ENCODE assay signal across 1 cellular context in genomic region chr7:30284298-30285066, GRCh38.
TF ChIP-seq lines count a peak whose summit lies in the region.

TSS of gene ZNRF2 (plus strand) at chr7:30284597. CDS start at chr7:30285358, 761 bp downstream.

TF ChIP-seq in HepG2, 621 proteins besides CTCF, POLR2A, EP300 and RAD21 (continued from another document and continues in another):
- TF ChIP-seq, protein P1, sequence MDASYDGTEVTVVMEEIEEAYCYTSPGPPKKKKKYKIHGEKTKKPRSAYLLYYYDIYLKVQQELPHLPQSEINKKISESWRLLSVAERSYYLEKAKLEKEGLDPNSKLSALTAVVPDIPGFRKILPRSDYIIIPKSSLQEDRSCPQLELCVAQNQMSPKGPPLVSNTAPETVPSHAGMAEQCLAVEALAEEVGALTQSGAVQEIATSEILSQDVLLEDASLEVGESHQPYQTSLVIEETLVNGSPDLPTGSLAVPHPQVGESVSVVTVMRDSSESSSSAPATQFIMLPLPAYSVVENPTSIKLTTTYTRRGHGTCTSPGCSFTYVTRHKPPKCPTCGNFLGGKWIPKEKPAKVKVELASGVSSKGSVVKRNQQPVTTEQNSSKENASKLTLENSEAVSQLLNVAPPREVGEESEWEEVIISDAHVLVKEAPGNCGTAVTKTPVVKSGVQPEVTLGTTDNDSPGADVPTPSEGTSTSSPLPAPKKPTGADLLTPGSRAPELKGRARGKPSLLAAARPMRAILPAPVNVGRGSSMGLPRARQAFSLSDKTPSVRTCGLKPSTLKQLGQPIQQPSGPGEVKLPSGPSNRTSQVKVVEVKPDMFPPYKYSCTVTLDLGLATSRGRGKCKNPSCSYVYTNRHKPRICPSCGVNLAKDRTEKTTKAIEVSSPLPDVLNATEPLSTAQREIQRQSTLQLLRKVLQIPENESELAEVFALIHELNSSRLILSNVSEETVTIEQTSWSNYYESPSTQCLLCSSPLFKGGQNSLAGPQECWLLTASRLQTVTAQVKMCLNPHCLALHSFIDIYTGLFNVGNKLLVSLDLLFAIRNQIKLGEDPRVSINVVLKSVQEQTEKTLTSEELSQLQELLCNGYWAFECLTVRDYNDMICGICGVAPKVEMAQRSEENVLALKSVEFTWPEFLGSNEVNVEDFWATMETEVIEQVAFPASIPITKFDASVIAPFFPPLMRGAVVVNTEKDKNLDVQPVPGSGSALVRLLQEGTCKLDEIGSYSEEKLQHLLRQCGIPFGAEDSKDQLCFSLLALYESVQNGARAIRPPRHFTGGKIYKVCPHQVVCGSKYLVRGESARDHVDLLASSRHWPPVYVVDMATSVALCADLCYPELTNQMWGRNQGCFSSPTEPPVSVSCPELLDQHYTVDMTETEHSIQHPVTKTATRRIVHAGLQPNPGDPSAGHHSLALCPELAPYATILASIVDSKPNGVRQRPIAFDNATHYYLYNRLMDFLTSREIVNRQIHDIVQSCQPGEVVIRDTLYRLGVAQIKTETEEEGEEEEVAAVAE (CRISPR knock-in tag; IDR thresholded peaks at IDR 0.05; ENCODE audit: borderline replicate concordance), result peak; percentile 98
- TF ChIP-seq ZBTB20 (CRISPR knock-in tag; IDR thresholded peaks at IDR 0.05; ENCODE audit: borderline replicate concordance, low read depth) (0 out of 2 replicates have a peak, but pooled peaks have one; percentile 49), ZNF781 (CRISPR knock-in tag; IDR thresholded peaks at IDR 0.05; ENCODE audit: borderline replicate concordance, not compliant biosample characterization) (no peak), RFX3 (CRISPR knock-in tag; IDR thresholded peaks at IDR 0.05) (no peak), FOXJ3 (CRISPR knock-in tag; IDR thresholded peaks at IDR 0.05; ENCODE audit: borderline replicate concordance) (no peak), HNRNPUL1 (IDR thresholded peaks at IDR 0.05; ENCODE audit: low read depth, low read length) (no peak), MAFG (CRISPR knock-in tag; IDR thresholded peaks at IDR 0.05) (no peak), ZSCAN29 (CRISPR knock-in tag; conservative IDR thresholded peaks at IDR 0.05) (peak; percentile 60; the same call in 1 of the 2 replicates), HHEX (CRISPR knock-in tag; IDR thresholded peaks at IDR 0.05) (no peak), SIN3B (IDR thresholded peaks at IDR 0.05; ENCODE audit: low read length) (no peak), NFE2L1 (CRISPR knock-in tag; IDR thresholded peaks at IDR 0.05; ENCODE audit: borderline replicate concordance) (no peak), FOXA1 (IDR thresholded peaks at IDR 0.05) (no peak), FOXA1 (CRISPR knock-in tag; IDR thresholded peaks at IDR 0.05) (no peak), ZNF256 (CRISPR knock-in tag; conservative IDR thresholded peaks at IDR 0.05) (no peak), POLR2AphosphoS2 (IDR thresholded peaks at IDR 0.05; ENCODE audit: low read depth, low read length) (no peak), DPF2 (CRISPR knock-in tag; IDR thresholded peaks at IDR 0.05; ENCODE audit: borderline replicate concordance, low read depth) (no peak), CBX2 (IDR thresholded peaks at IDR 0.05; ENCODE audit: low read depth, low read length) (no peak), CBX2 (CRISPR knock-in tag; IDR thresholded peaks at IDR 0.05; ENCODE audit: low read depth) (no peak), BHLHE40 (IDR thresholded peaks at IDR 0.05; ENCODE audit: low read length) (peak; percentile 97), ZFP36L2 (CRISPR knock-in tag; IDR thresholded peaks at IDR 0.05) (no peak), NFRKB (IDR thresholded peaks at IDR 0.05) (no peak), LCORL (IDR thresholded peaks at IDR 0.05) (no peak), LCORL (CRISPR knock-in tag; IDR thresholded peaks at IDR 0.05) (no peak; the same call in 1 of the 2 replicates), SALL1 (CRISPR knock-in tag; IDR thresholded peaks at IDR 0.05) (peak; percentile 82), ZBTB21 (CRISPR knock-in tag; IDR thresholded peaks at IDR 0.05) (no peak), SP4 (CRISPR knock-in tag; IDR thresholded peaks at IDR 0.05) (peak; percentile 99), ZBTB3 (CRISPR knock-in tag; IDR thresholded peaks at IDR 0.05; ENCODE audit: borderline replicate concordance, low read depth) (no peak), CBX5 (CRISPR knock-in tag; IDR thresholded peaks at IDR 0.05; ENCODE audit: borderline replicate concordance) (no peak; the same call in 1 of the 2 replicates), ZBTB43 (CRISPR knock-in tag; conservative IDR thresholded peaks at IDR 0.05) (peak; percentile 87), SMAD3 (CRISPR knock-in tag; IDR thresholded peaks at IDR 0.05) (no peak; the same call in 1 of the 2 replicates), ZNF383 (CRISPR knock-in tag; IDR thresholded peaks at IDR 0.05; ENCODE audit: borderline replicate concordance) (no peak), E2F2 (CRISPR knock-in tag; IDR thresholded peaks at IDR 0.05; ENCODE audit: borderline replicate concordance) (no peak), ZNF569 (CRISPR knock-in tag; IDR thresholded peaks at IDR 0.05; ENCODE audit: borderline replicate concordance) (no peak; the same call in 1 of the 2 replicates), GLI4 (CRISPR knock-in tag; IDR thresholded peaks at IDR 0.05; ENCODE audit: borderline replicate concordance) (no peak), RCOR2 (CRISPR knock-in tag; IDR thresholded peaks at IDR 0.05) (no peak), BRCA1 (CRISPR knock-in tag; IDR thresholded peaks at IDR 0.05) (no peak), ZNF3 (CRISPR knock-in tag; IDR thresholded peaks at IDR 0.05) (no peak), ZNF746 (CRISPR knock-in tag; IDR thresholded peaks at IDR 0.05) (no peak; the same call in 1 of the 2 replicates), ZNF260 (CRISPR knock-in tag; IDR thresholded peaks at IDR 0.05; ENCODE audit: borderline replicate concordance, low read depth) (no peak)
- TF ChIP-seq, protein P2, sequence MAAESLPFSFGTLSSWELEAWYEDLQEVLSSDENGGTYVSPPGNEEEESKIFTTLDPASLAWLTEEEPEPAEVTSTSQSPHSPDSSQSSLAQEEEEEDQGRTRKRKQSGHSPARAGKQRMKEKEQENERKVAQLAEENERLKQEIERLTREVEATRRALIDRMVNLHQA (CRISPR knock-in tag; IDR thresholded peaks at IDR 0.05), result no peak
- TF ChIP-seq, protein P3, sequence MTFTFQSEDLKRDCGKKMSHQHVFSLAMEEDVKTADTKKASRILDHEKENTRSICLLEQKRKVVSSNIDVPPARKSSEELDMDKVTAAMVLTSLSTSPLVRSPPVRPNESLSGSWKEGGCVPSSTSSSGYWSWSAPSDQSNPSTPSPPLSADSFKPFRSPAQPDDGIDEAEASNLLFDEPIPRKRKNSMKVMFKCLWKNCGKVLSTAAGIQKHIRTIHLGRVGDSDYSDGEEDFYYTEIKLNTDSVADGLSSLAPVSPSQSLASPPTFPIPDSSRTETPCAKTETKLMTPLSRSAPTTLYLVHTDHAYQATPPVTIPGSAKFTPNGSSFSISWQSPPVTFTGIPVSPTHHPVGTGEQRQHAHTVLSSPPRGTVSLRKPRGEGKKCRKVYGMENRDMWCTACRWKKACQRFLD (CRISPR knock-in tag; IDR thresholded peaks at IDR 0.05; ENCODE audit: borderline replicate concordance), result no peak; the same call in 1 of the 2 replicates
- TF ChIP-seq, protein P4, sequence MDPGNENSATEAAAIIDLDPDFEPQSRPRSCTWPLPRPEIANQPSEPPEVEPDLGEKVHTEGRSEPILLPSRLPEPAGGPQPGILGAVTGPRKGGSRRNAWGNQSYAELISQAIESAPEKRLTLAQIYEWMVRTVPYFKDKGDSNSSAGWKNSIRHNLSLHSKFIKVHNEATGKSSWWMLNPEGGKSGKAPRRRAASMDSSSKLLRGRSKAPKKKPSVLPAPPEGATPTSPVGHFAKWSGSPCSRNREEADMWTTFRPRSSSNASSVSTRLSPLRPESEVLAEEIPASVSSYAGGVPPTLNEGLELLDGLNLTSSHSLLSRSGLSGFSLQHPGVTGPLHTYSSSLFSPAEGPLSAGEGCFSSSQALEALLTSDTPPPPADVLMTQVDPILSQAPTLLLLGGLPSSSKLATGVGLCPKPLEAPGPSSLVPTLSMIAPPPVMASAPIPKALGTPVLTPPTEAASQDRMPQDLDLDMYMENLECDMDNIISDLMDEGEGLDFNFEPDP (CRISPR knock-in tag; conservative IDR thresholded peaks at IDR 0.05), result no peak
- TF ChIP-seq, protein P5, sequence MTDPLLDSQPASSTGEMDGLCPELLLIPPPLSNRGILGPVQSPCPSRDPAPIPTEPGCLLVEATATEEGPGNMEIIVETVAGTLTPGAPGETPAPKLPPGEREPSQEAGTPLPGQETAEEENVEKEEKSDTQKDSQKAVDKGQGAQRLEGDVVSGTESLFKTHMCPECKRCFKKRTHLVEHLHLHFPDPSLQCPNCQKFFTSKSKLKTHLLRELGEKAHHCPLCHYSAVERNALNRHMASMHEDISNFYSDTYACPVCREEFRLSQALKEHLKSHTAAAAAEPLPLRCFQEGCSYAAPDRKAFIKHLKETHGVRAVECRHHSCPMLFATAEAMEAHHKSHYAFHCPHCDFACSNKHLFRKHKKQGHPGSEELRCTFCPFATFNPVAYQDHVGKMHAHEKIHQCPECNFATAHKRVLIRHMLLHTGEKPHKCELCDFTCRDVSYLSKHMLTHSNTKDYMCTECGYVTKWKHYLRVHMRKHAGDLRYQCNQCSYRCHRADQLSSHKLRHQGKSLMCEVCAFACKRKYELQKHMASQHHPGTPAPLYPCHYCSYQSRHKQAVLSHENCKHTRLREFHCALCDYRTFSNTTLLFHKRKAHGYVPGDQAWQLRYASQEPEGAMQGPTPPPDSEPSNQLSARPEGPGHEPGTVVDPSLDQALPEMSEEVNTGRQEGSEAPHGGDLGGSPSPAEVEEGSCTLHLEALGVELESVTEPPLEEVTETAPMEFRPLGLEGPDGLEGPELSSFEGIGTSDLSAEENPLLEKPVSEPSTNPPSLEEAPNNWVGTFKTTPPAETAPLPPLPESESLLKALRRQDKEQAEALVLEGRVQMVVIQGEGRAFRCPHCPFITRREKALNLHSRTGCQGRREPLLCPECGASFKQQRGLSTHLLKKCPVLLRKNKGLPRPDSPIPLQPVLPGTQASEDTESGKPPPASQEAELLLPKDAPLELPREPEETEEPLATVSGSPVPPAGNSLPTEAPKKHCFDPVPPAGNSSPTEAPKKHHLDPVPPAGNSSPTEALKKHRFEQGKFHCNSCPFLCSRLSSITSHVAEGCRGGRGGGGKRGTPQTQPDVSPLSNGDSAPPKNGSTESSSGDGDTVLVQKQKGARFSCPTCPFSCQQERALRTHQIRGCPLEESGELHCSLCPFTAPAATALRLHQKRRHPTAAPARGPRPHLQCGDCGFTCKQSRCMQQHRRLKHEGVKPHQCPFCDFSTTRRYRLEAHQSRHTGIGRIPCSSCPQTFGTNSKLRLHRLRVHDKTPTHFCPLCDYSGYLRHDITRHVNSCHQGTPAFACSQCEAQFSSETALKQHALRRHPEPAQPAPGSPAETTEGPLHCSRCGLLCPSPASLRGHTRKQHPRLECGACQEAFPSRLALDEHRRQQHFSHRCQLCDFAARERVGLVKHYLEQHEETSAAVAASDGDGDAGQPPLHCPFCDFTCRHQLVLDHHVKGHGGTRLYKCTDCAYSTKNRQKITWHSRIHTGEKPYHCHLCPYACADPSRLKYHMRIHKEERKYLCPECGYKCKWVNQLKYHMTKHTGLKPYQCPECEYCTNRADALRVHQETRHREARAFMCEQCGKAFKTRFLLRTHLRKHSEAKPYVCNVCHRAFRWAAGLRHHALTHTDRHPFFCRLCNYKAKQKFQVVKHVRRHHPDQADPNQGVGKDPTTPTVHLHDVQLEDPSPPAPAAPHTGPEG (CRISPR knock-in tag; IDR thresholded peaks at IDR 0.05), result peak; percentile 76; the same call in 1 of the 2 replicates
- TF ChIP-seq, protein P6, sequence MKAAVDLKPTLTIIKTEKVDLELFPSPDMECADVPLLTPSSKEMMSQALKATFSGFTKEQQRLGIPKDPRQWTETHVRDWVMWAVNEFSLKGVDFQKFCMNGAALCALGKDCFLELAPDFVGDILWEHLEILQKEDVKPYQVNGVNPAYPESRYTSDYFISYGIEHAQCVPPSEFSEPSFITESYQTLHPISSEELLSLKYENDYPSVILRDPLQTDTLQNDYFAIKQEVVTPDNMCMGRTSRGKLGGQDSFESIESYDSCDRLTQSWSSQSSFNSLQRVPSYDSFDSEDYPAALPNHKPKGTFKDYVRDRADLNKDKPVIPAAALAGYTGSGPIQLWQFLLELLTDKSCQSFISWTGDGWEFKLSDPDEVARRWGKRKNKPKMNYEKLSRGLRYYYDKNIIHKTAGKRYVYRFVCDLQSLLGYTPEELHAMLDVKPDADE (CRISPR knock-in tag; IDR thresholded peaks at IDR 0.05), result no peak
- TF ChIP-seq, protein P7, sequence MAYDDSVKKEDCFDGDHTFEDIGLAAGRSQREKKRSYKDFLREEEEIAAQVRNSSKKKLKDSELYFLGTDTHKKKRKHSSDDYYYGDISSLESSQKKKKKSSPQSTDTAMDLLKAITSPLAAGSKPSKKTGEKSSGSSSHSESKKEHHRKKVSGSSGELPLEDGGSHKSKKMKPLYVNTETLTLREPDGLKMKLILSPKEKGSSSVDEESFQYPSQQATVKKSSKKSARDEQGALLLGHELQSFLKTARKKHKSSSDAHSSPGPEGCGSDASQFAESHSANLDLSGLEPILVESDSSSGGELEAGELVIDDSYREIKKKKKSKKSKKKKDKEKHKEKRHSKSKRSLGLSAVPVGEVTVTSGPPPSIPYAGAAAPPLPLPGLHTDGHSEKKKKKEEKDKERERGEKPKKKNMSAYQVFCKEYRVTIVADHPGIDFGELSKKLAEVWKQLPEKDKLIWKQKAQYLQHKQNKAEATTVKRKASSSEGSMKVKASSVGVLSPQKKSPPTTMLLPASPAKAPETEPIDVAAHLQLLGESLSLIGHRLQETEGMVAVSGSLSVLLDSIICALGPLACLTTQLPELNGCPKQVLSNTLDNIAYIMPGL (CRISPR knock-in tag; IDR thresholded peaks at IDR 0.05; ENCODE audit: borderline replicate concordance in 1 of 2, low read depth in 1 of 2), result peak; percentile 71 to 90
